17 cellular contexts compared by ENCODE assay signal in the genomic region with DNA sequence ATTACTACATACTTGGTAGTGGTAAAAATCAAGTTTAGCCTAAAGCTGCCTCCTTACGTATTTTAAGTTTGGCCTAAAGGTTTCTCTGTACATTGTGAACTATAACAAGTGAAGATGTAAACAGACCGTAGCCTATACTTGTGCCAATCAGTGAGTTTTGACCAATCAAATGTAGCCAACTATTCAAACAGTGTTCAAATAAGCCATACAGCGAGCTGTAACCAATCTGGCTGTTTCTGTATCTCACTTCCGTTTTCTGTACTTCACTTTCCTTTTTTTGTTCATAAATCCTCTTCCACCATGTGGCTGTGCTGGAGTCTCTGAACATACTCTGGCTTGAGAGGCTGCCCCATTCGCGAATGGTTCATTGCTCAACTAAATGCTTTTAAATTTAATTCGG.
"Had no signal": no experiment of that assay in that cellular context is flagged by ENCODE, and none has a peak within 500 bp of the region (broad histone marks: within the 10 kb centered on the region; RNA-seq: fewer than 3 reads in every experiment).

No MANE protein-coding gene starts in this region.

- H3K4me3 ChIP-seq: esophagus muscularis mucosa, hepatocyte, thyroid gland, uterus had no signal

- H3K4me2 ChIP-seq: hepatocyte had no signal

- H3K4me1 ChIP-seq: thyroid gland, uterus had no signal

- ATAC-seq: activated CD4-positive, alpha-beta T cell treated with anti-CD3 and anti-CD28 coated beads for 36 hours; activated CD8-positive, alpha-beta memory T cell treated with anti-CD3 and anti-CD28 coated beads, Interleukin-2, amount 10 ng/mL, durations not matched to agents 7 days and 5 days; activated T-cell treated with anti-CD3 and anti-CD28 coated beads, Interleukin-2, amount 50 U/mL, for 4 hours; left lobe of liver; stimulated activated memory B cell treated with anti-CD40 and anti-IgM and Interleukin-4, amounts not matched to agents 10 μg/mL and 1 μg/mL and 100 μg/mL, for 72 hours had no signal

- H3K79me2 ChIP-seq: hepatocyte had no signal

- H3K27me3 ChIP-seq: esophagus muscularis mucosa, hepatocyte, thyroid gland, uterus had no signal

- DNase-seq: activated CD4-positive, alpha-beta memory T cell treated with anti-CD3 and anti-CD28 coated beads for 36 hours; activated CD4-positive, alpha-beta T cell treated with anti-CD3 and anti-CD28 coated beads for 36 hours; activated CD8-positive, alpha-beta memory T cell treated with anti-CD3 and anti-CD28 coated beads, Interleukin-2, amount 10 ng/mL, durations not matched to agents 7 days and 5 days; activated effector memory CD4-positive, alpha-beta T cell treated with Interleukin-2 at 50 U/mL for 16 hours; activated naive CD4-positive, alpha-beta T cell treated with anti-CD3 and anti-CD28 coated beads, Interleukin-2, amount 50 U/mL, for 16 hours; activated T-cell treated with anti-CD3 and anti-CD28 coated beads, Interleukin-2, amount 50 U/mL, for 4 hours; islet precursor cell; naive B cell; retina; stimulated activated CD4-positive, alpha-beta T cell treated with anti-CD3 and anti-CD28 coated beads, Interleukin-2, amount 100 ng/mL, for 48 hours; thyroid gland; uterus; WERI-Rb-1 had no signal

- H3K9me3 ChIP-seq: esophagus muscularis mucosa, thyroid gland, uterus had no signal

- H2AFZ ChIP-seq: hepatocyte had no signal

- H3K36me3 ChIP-seq: esophagus muscularis mucosa, thyroid gland, uterus, WERI-Rb-1 had no signal

- H3K27ac ChIP-seq: esophagus muscularis mucosa, hepatocyte, thyroid gland, uterus, WERI-Rb-1 had no signal
